18 cellular contexts compared by ENCODE assay signal in the genomic region with DNA sequence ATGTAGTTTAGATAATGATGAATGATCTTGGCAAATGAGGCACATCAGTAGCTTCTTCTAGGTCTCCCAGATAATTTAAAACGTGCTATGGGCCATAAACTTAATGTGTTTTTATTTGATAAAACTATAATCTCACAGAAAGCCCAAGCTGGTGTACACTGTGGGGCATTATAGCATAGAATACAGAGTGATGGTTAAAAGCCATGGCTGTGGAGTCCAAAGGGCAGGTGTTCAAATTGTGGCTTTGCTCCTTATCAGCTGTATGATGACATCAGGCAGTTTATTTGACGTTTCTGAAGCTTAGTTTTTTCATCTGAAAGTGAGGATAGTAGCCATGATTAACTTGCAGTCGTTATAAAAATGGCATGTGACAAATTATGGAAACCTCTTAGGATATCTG. TPM values are rescaled to one million over a fixed set of nuclear protein-coding genes. Genes with fewer than 3 reads are reported as not detected.
A peak's percentile ranks its signal among the peaks of the same experiment; 100 is the strongest.
DNase-seq lines count a peak whose midpoint lies in the region; ATAC-seq, FAIRE-seq and TF ChIP-seq lines count a peak whose summit lies in the region.
"Had no signal": no experiment of that assay in that cellular context is flagged by ENCODE, and none has a peak within 500 bp of the region (broad histone marks: within the 10 kb centered on the region; RNA-seq: fewer than 3 reads in every experiment).

No MANE protein-coding gene starts in this region.

- CTCF ChIA-PET in HepG2 (lab: Yijun Ruan, JAX; ENCODE audit: low intra/inter-chr PET ratio, low total read pairs) = no interaction called here

- H3K36me3 ChIP-seq in liver (ENCODE audit: control insufficient read depth in 4 of 4, insufficient read depth in 3 of 4, low read depth in 1 of 4, low read length in 3 of 4) = no peaks in the 10 kb centered on the region
- no peaks in the 10 kb centered on the region for H3K36me3 ChIP-seq in HepG2 (replicated peaks in 1 of 2; ENCODE audit: control insufficient read depth in 1 of 2, insufficient read depth in 2 of 2, low read length in 2 of 2)
- H3K36me3 ChIP-seq in adrenal gland (replicated peaks in 1 of 2) = no peaks in the 10 kb centered on the region
- H3K36me3 ChIP-seq: BLaER1 treated with 17β-estradiol and CSF1 and Interleukin-3, amounts not matched to agents 10 nM and 100 nM; SJSA1 had no signal

- H3K27me3 Mint-ChIP-seq in glutamatergic neuron (ENCODE audit: unreplicated experiment) = no peaks in the 10 kb centered on the region

- H3K4me1 ChIP-seq in liver (ENCODE audit: control insufficient read depth in 4 of 4, insufficient read depth in 4 of 4, low read length in 3 of 4) = no peaks in the 10 kb centered on the region
- H3K4me1 ChIP-seq in HepG2 (ENCODE audit: insufficient read depth, low read length) = no peaks in the 10 kb centered on the region
- no peaks in the 10 kb centered on the region for H3K4me1 ChIP-seq in adrenal gland (replicated peaks in 1 of 2)
- H3K4me1 ChIP-seq: A549; BLaER1 treated with 17β-estradiol and CSF1 and Interleukin-3, amounts not matched to agents 10 nM and 100 nM; SJSA1 had no signal

- DNase-seq in HepG2 (ENCODE audit: low spot score) (no peak), NCI-H345 treated with DMSO at 0.1 percent for 48 hours (lab: John Stamatoyannopoulos, UW; ENCODE audit: unreplicated experiment) (peak; percentile 78), kidney glomerular epithelial cell (lab: John Stamatoyannopoulos, UW) (peak; percentile 12), adrenal gland (no peak), A172 (ENCODE audit: low spot score) (no peak), glutamatergic neuron (no peak)
- DNase-seq: H9, NCI-H1417 treated with DMSO at 0.1 percent for 48 hours, NCI-H2029, NCI-H524 had no signal

- H3K27me3 ChIP-seq in liver (ENCODE audit: control insufficient read depth in 4 of 4, insufficient read depth in 4 of 4, low read length in 3 of 4) = no peaks in the 10 kb centered on the region
- no peaks in the 10 kb centered on the region for H3K27me3 ChIP-seq in HepG2 (ENCODE audit: control insufficient read depth in 1 of 2, insufficient read depth in 2 of 2, low read length in 2 of 2)
- H3K27me3 ChIP-seq in adrenal gland = no peaks in the 10 kb centered on the region
- H3K27me3 ChIP-seq: BLaER1 treated with 17β-estradiol and CSF1 and Interleukin-3, amounts not matched to agents 10 nM and 100 nM; SJSA1 had no signal

- TF ChIP-seq POLR2A in HepG2 (IDR thresholded peaks at IDR 0.05; ENCODE audit: insufficient read depth in 1 of 2, low read depth in 2 of 2, low read length in 2 of 2) (no peak), adrenal gland (IDR thresholded peaks at IDR 0.05) (no peak)

- no peak overlapping the region for H2AFZ ChIP-seq in HepG2 (ENCODE audit: low read length)

- POLR2A ChIA-PET in HepG2 (lab: Yijun Ruan, JAX) = no interaction called here

- no TSS peak for BruUV-seq in HepG2 (replicated peaks; lab: Mats Ljungman, UMichigan)

- ATAC-seq in HepG2 = no peak
- ATAC-seq: A549 had no signal

- H3K9me3 ChIP-seq in liver (ENCODE audit: control insufficient read depth in 4 of 4, low read length in 3 of 4) (no peaks in the 10 kb centered on the region), HepG2 (ENCODE audit: low read length) (no peaks in the 10 kb centered on the region), adrenal gland (replicated peaks in 1 of 3) (no peaks in the 10 kb centered on the region)
- H3K9me3 ChIP-seq: A549, SJSA1 had no signal

- H3K4me3 Mint-ChIP-seq in glutamatergic neuron (ENCODE audit: unreplicated experiment) = no peak overlapping the region
- H3K4me3 Mint-ChIP-seq: H9, IgD-negative memory B cell had no signal

- H3K4me1 Mint-ChIP-seq in glutamatergic neuron (ENCODE audit: low read depth, unreplicated experiment) = no peaks in the 10 kb centered on the region
- H3K4me1 Mint-ChIP-seq: IgD-negative memory B cell had no signal

- no peaks in the 10 kb centered on the region for H3K9me3 Mint-ChIP-seq in glutamatergic neuron (ENCODE audit: unreplicated experiment)
- H3K9me3 Mint-ChIP-seq: H9 had no signal

- H4K20me1 ChIP-seq in HepG2 (ENCODE audit: insufficient read depth, low read length) = no peaks in the 10 kb centered on the region
- H4K20me1 ChIP-seq: BLaER1 treated with 17β-estradiol and CSF1 and Interleukin-3, amounts not matched to agents 10 nM and 100 nM had no signal

- FAIRE-seq in HepG2 (lab: Jason Lieb, UNC) = no peak
- FAIRE-seq: A549 had no signal

- no peaks in the 10 kb centered on the region for H3K79me2 ChIP-seq in HepG2 (ENCODE audit: insufficient read depth, low read length)

- H3K27ac ChIP-seq in liver (ENCODE audit: low read depth in 1 of 2, low read length in 2 of 2) (no peak overlapping the region), HepG2 (ENCODE audit: extremely low read length, insufficient read depth, low read length) (no peak overlapping the region), adrenal gland (no peak overlapping the region)
- H3K27ac ChIP-seq: A549; BLaER1 treated with 17β-estradiol and CSF1 and Interleukin-3, amounts not matched to agents 10 nM and 100 nM; RWPE1; SJSA1 had no signal

- TF ChIP-seq CTCF in liver (IDR thresholded peaks at IDR 0.05; ENCODE audit: low read depth, low read length, missing input control) (no peak), HepG2 (CRISPR knock-in tag; IDR thresholded peaks at IDR 0.05) (no peak), adrenal gland (IDR thresholded peaks at IDR 0.05) (no peak), glutamatergic neuron (IDR thresholded peaks at IDR 0.05; ENCODE audit: partially characterized antibody, unreplicated experiment) (no peak)

- WGBS in liver = 31% methylated on average over 3 of the region's 3 CpGs
- WGBS in HepG2 (ENCODE audit: low lambda C conversion rate) = 0% methylated on average over 3 of the region's 3 CpGs
- 28 to 41% (median 34%) methylated on average over 3 of the region's 3 CpGs for WGBS in adrenal gland, 4 donors

- TF ChIP-seq RAD21 in liver (IDR thresholded peaks at IDR 0.05) = no peak
- no peak for TF ChIP-seq RAD21 in HepG2 (CRISPR knock-in tag; IDR thresholded peaks at IDR 0.05)

- no peak for TF ChIP-seq EP300 in HepG2 (IDR thresholded peaks at IDR 0.05; ENCODE audit: low read depth in 2 of 2, low read length in 2 of 2)
- no peak for TF ChIP-seq EP300 in HepG2 (CRISPR knock-in tag; IDR thresholded peaks at IDR 0.05; ENCODE audit: borderline replicate concordance)

- no peak overlapping the region for H3K4me2 ChIP-seq in HepG2 (ENCODE audit: low read depth, low read length)
- H3K4me2 ChIP-seq: A549; BLaER1 treated with 17β-estradiol and CSF1 and Interleukin-3, amounts not matched to agents 10 nM and 100 nM had no signal

- no peak overlapping the region for H3K9ac ChIP-seq in liver (ENCODE audit: low read depth in 1 of 2, low read length in 2 of 2)
- H3K9ac ChIP-seq in HepG2 (ENCODE audit: insufficient read depth, low read depth, low read length) = no peak overlapping the region
- H3K9ac ChIP-seq: BLaER1 treated with 17β-estradiol and CSF1 and Interleukin-3, amounts not matched to agents 10 nM and 100 nM had no signal

- no peak overlapping the region for H3K4me3 ChIP-seq in liver (ENCODE audit: low read depth in 1 of 3, low read length in 3 of 3)
- H3K4me3 ChIP-seq in HepG2 (replicated peaks in 1 of 3; ENCODE audit: insufficient read depth in 1 of 3, low read depth in 2 of 3, low read length in 3 of 3) = no peak overlapping the region
- no peak overlapping the region for H3K4me3 ChIP-seq in adrenal gland
- H3K4me3 ChIP-seq: A549; BLaER1 treated with 17β-estradiol and CSF1 and Interleukin-3, amounts not matched to agents 10 nM and 100 nM; SJSA1 had no signal

- in situ Hi-C loops in HepG2 (cut with HindIII; ENCODE audit: extremely low pct_ligation_motif_present, low pct_unique_long_range_greater_than_20kb) = no loop called here

- no peaks in the 10 kb centered on the region for H3K36me3 Mint-ChIP-seq in glutamatergic neuron (ENCODE audit: unreplicated experiment)
- H3K36me3 Mint-ChIP-seq: IgD-negative memory B cell had no signal

- intact Hi-C loops in HepG2 (cut with micrococcal nuclease; ENCODE audit: unreplicated experiment) = no loop called here
- intact Hi-C loops in adrenal gland (cut with DNase I) = no loop called here

- H3K27ac Mint-ChIP-seq in glutamatergic neuron (ENCODE audit: unreplicated experiment) = no peak overlapping the region
- H3K27ac Mint-ChIP-seq: H9, IgD-negative memory B cell had no signal

RNA-seq across cellular contexts. Expression of gene MGAM, which starts 3.5 kb away (rescaled TPM):
- 1 to 10 TPM; 1.5 to 3.8 TPM for total RNA-seq in liver
- polyA plus RNA-seq in liver = under 1 TPM; 0.11 to 0.55 TPM
- 0.03 and 0.20 TPM in 2 replicates for total RNA-seq in HepG2 (2016; rRNA removed; fragmentation: Illumina TruSeq; extraction: Trizol)
- total RNA-seq in HepG2 (2016; cell fraction: cytosol; rRNA removed; fragmentation: Illumina TruSeq; extraction: Trizol; ENCODE audit: low read depth) = 0.09 TPM in 1 of 2 replicates, not detected in the other
- total RNA-seq in HepG2 (2016; cell fraction: insoluble cytoplasmic fraction; rRNA removed; fragmentation: Illumina TruSeq; extraction: Trizol) = 0.01 and 0.13 TPM in 2 replicates
- total RNA-seq in HepG2 (2016; cell fraction: membrane; rRNA removed; fragmentation: Illumina TruSeq; extraction: Trizol) = 0.03 and 0.24 TPM in 2 replicates
- 0.53 and 0.66 TPM in 2 replicates for total RNA-seq in HepG2 (2016; cell fraction: nucleus; rRNA removed; fragmentation: Illumina TruSeq; extraction: Trizol)
- 0.16 and 0.34 TPM in 2 replicates for polyA plus RNA-seq in HepG2 (2011; rRNA removed)
- 0.04 and 0.05 TPM in 2 replicates for polyA plus RNA-seq in HepG2 (2011; cell fraction: cytosol; rRNA removed)
- 0.61 and 1.0 TPM in 2 replicates for polyA plus RNA-seq in HepG2 (2011; cell fraction: nucleus; rRNA removed)
- polyA plus RNA-seq in HepG2 (2012) = 0.13 and 0.23 TPM in 2 replicates
- not detected in 2 replicates for polyA plus RNA-seq in HepG2 (2016; cell fraction: cytosol; fragmentation: Illumina TruSeq; extraction: Trizol; ENCODE audit: low read depth)
- not detected in 2 replicates for polyA plus RNA-seq in HepG2 (2016; cell fraction: insoluble cytoplasmic fraction; fragmentation: Illumina TruSeq; extraction: Trizol; ENCODE audit: low read depth)
- polyA plus RNA-seq in HepG2 (2016; cell fraction: membrane; fragmentation: Illumina TruSeq; extraction: Trizol; ENCODE audit: low read depth) = not detected in 2 replicates
- polyA plus RNA-seq in HepG2 (2016; cell fraction: nucleus; fragmentation: Illumina TruSeq; extraction: Trizol; ENCODE audit: insufficient read depth, low read depth) = 0.10 and 0.19 TPM in 2 replicates
- polyA minus RNA-seq in HepG2 (2011; rRNA and poly(A)+ RNA removed; ENCODE audit: low replicate concordance) = 0.05 and 0.46 TPM in 2 replicates
- 0.59 TPM in 1 of 2 replicates, not detected in the other for polyA minus RNA-seq in HepG2 (2011; cell fraction: cytosol; rRNA and poly(A)+ RNA removed)
- polyA minus RNA-seq in HepG2 (2011; cell fraction: nucleus; rRNA and poly(A)+ RNA removed) = 3.5 and 4.0 TPM in 2 replicates
- total RNA-seq in adrenal gland = 1 to 10 TPM in 1 of 8 donors, under 1 TPM in 6, not detected in 1; 0.14 to 4.5 (median 0.21) TPM
- under 1 TPM; 0.10 to 0.24 (median 0.15) TPM for polyA plus RNA-seq in adrenal gland
- total RNA-seq in A172 (2014; rRNA removed; shearing (Covaris generic)) = not detected in 2 replicates
- total RNA-seq in glutamatergic neuron (ENCODE audit: unreplicated experiment) = 0.05 TPM
- total RNA-seq: SJSA1 had no signal
- polyA plus RNA-seq: IgD-negative memory B cell had no signal

RNA-seq across cellular contexts. Expression of gene TAS2R38, which starts 25.6 kb away (rescaled TPM):
- total RNA-seq in liver (not detected), HepG2 (2016; rRNA removed; fragmentation: Illumina TruSeq; extraction: Trizol) (not detected in 2 replicates), adrenal gland (not detected), glutamatergic neuron (ENCODE audit: unreplicated experiment) (not detected)
- polyA plus RNA-seq in liver (not detected), HepG2 (2011; rRNA removed) (not detected in 2 replicates), adrenal gland (not detected)
- not detected in 2 replicates for total RNA-seq in HepG2 (2016; cell fraction: cytosol; rRNA removed; fragmentation: Illumina TruSeq; extraction: Trizol; ENCODE audit: low read depth)
- total RNA-seq in HepG2 (2016; cell fraction: insoluble cytoplasmic fraction; rRNA removed; fragmentation: Illumina TruSeq; extraction: Trizol) = not detected in 2 replicates
- total RNA-seq in HepG2 (2016; cell fraction: membrane; rRNA removed; fragmentation: Illumina TruSeq; extraction: Trizol) = not detected in 2 replicates
- total RNA-seq in HepG2 (2016; cell fraction: nucleus; rRNA removed; fragmentation: Illumina TruSeq; extraction: Trizol) = not detected in 2 replicates
- not detected in 2 replicates for polyA plus RNA-seq in HepG2 (2011; cell fraction: cytosol; rRNA removed)
- polyA plus RNA-seq in HepG2 (2011; cell fraction: nucleus; rRNA removed) = not detected in 2 replicates
- polyA plus RNA-seq in HepG2 (2012) = not detected in 2 replicates
- polyA plus RNA-seq in HepG2 (2016; cell fraction: cytosol; fragmentation: Illumina TruSeq; extraction: Trizol; ENCODE audit: low read depth) = not detected in 2 replicates
- polyA plus RNA-seq in HepG2 (2016; cell fraction: insoluble cytoplasmic fraction; fragmentation: Illumina TruSeq; extraction: Trizol; ENCODE audit: low read depth) = not detected in 2 replicates
- not detected in 2 replicates for polyA plus RNA-seq in HepG2 (2016; cell fraction: membrane; fragmentation: Illumina TruSeq; extraction: Trizol; ENCODE audit: low read depth)
- not detected in 2 replicates for polyA plus RNA-seq in HepG2 (2016; cell fraction: nucleus; fragmentation: Illumina TruSeq; extraction: Trizol; ENCODE audit: insufficient read depth, low read depth)
- polyA minus RNA-seq in HepG2 (2011; rRNA and poly(A)+ RNA removed; ENCODE audit: low replicate concordance) = not detected in 2 replicates
- polyA minus RNA-seq in HepG2 (2011; cell fraction: cytosol; rRNA and poly(A)+ RNA removed) = not detected in 2 replicates
- not detected in 2 replicates for polyA minus RNA-seq in HepG2 (2011; cell fraction: nucleus; rRNA and poly(A)+ RNA removed)
- total RNA-seq in A172 (2014; rRNA removed; shearing (Covaris generic)) = 0.29 TPM in 1 of 2 replicates, not detected in the other
- total RNA-seq: H9, LHCN-M2, SJSA1 had no signal
- polyA plus RNA-seq: A549, IgD-negative memory B cell had no signal

RNA-seq across cellular contexts. Expression of gene CLEC5A, which starts 52.4 kb away (rescaled TPM):
- total RNA-seq in liver (1 to 10 TPM in 1 of 2 donors, under 1 TPM in 1; 0.33 to 2.9 TPM), HepG2 (2016; rRNA removed; fragmentation: Illumina TruSeq; extraction: Trizol) (not detected in 2 replicates), adrenal gland (1 to 10 TPM in 5 of 8 donors, under 1 TPM in 2, not detected in 1; 0.61 to 5.8 (median 2.2) TPM), glutamatergic neuron (ENCODE audit: unreplicated experiment) (not detected)
- polyA plus RNA-seq in liver (under 1 TPM; 0.10 to 0.32 TPM), HepG2 (2011; rRNA removed) (not detected in 2 replicates), adrenal gland (1 to 10 TPM; 1.1 to 3.1 (median 1.7) TPM)
- total RNA-seq in HepG2 (2016; cell fraction: cytosol; rRNA removed; fragmentation: Illumina TruSeq; extraction: Trizol; ENCODE audit: low read depth) = not detected in 2 replicates
- not detected in 2 replicates for total RNA-seq in HepG2 (2016; cell fraction: insoluble cytoplasmic fraction; rRNA removed; fragmentation: Illumina TruSeq; extraction: Trizol)
- not detected in 2 replicates for total RNA-seq in HepG2 (2016; cell fraction: membrane; rRNA removed; fragmentation: Illumina TruSeq; extraction: Trizol)
- not detected in 2 replicates for total RNA-seq in HepG2 (2016; cell fraction: nucleus; rRNA removed; fragmentation: Illumina TruSeq; extraction: Trizol)
- polyA plus RNA-seq in HepG2 (2011; cell fraction: cytosol; rRNA removed) = not detected in 2 replicates
- polyA plus RNA-seq in HepG2 (2011; cell fraction: nucleus; rRNA removed) = not detected in 2 replicates
- not detected in 2 replicates for polyA plus RNA-seq in HepG2 (2012)
- polyA plus RNA-seq in HepG2 (2016; cell fraction: cytosol; fragmentation: Illumina TruSeq; extraction: Trizol; ENCODE audit: low read depth) = not detected in 2 replicates
- not detected in 2 replicates for polyA plus RNA-seq in HepG2 (2016; cell fraction: insoluble cytoplasmic fraction; fragmentation: Illumina TruSeq; extraction: Trizol; ENCODE audit: low read depth)
- polyA plus RNA-seq in HepG2 (2016; cell fraction: membrane; fragmentation: Illumina TruSeq; extraction: Trizol; ENCODE audit: low read depth) = not detected in 2 replicates
- not detected in 2 replicates for polyA plus RNA-seq in HepG2 (2016; cell fraction: nucleus; fragmentation: Illumina TruSeq; extraction: Trizol; ENCODE audit: insufficient read depth, low read depth)
- polyA minus RNA-seq in HepG2 (2011; rRNA and poly(A)+ RNA removed; ENCODE audit: low replicate concordance) = not detected in 2 replicates
- polyA minus RNA-seq in HepG2 (2011; cell fraction: cytosol; rRNA and poly(A)+ RNA removed) = not detected in 2 replicates
- polyA minus RNA-seq in HepG2 (2011; cell fraction: nucleus; rRNA and poly(A)+ RNA removed) = not detected in 2 replicates
- not detected in 2 replicates for total RNA-seq in A172 (2014; rRNA removed; shearing (Covaris generic))
- total RNA-seq: H9, HT-29, LHCN-M2, SJSA1 had no signal
- polyA plus RNA-seq: A549, IgD-negative memory B cell had no signal

Comparison
In these comparisons a context has a peak if more than half of its experiments do, and no peak if none do; other contexts are left out.
1. DNase-seq: peak in NCI-H345 treated with DMSO at 0.1 percent for 48 hours (single experiment) and kidney glomerular epithelial cell (single experiment); none in HepG2 (single experiment), adrenal gland (0 of 7), A172 (single experiment) and glutamatergic neuron (single experiment).